ENCODE assay signal across 7 cellular contexts in the genomic region with DNA sequence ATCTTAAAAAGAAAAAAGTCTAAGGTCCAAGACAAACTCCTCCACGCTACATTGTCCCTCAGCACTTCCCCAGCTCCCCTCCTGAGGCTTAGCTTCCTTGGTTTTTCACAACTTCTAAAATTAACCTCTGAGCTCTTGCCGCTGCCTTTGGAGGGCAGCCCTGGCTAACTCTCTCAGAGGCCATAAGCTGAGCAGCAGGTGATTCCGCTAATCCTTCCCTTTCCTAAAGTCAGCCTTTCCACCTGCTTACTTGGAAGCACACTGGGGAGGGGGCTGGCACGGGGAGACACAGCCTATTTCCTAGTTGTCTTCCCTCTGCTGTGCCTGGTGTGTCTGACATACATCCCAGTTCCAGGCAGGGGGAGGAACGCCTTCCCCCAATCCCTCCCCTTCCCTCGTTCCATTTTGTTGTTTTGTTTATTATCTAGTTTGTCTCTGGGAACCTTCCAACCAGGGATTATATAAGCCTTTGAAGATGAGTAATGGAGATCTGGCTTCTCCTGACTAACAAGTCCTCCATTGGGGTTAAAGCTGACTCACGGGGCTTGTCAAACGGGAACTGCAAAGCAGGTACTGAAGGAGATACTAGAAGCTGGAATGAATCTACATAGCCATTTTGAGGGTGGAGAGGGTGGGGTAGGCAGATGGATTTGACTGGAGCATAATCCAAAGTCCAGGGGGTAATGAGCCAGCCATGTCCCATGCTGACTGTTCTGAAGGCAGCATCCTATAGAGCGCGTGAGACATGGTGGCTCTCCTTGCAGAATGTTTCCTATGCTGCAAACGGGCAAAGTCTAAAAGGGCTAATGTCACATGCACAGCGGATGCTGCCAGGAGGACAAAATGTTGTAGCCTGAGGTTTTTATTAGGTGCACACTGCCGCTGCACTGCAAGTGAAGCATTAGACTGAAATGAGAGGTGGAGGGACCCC.
DNase-seq lines count a peak whose midpoint lies in the region; ATAC-seq, FAIRE-seq and TF ChIP-seq lines count a peak whose summit lies in the region.

No MANE protein-coding gene starts in this region.

- no peaks in the 10 kb centered on the region for H3F3A ChIP-seq in GM23338 (replicated peaks; ENCODE audit: low read depth)

- peaks cover 32% of the 10 kb centered on the region; the same call in 1 of the 2 replicates for H4K20me1 ChIP-seq in GM23338 (replicated peaks; ENCODE audit: insufficient read depth)

- TF ChIP-seq CTCF in GM23338 (conservative IDR thresholded peaks at IDR 0.05; ENCODE audit: low read depth in 2 of 2) (peak in 1 of 2 experiments; percentile 12; a peak in 1 of 4 replicates), fibroblast of the aortic adventitia (IDR thresholded peaks at IDR 0.05; ENCODE audit: insufficient read depth, low read length) (no peak)

- DNase-seq in GM23338 (ENCODE audit: low spot score) (no peak), RPMI7951 (ENCODE audit: low read depth) (peak; percentile 78), fibroblast of the aortic adventitia (ENCODE audit: low read depth) (peak; percentile 66), small intestine (peak; percentile 95), iPS-NIHi7 (ENCODE audit: extremely low spot score) (no peak)

- H3K4me3 Mint-ChIP-seq in GM23338 = no peak overlapping the region

- H3K9me2 ChIP-seq in GM23338 (ENCODE audit: insufficient read depth) = 0 out of 2 replicates have a peak, but pooled peaks cover 5% of the 10 kb centered on the region

- 33 to 70% (median 46%) methylated on average over 13 of the region's 13 CpGs for WGBS in small intestine, 3 donors

- H3K27ac ChIP-seq in GM23338 (ENCODE audit: low read depth) = no peak overlapping the region
- H3K27ac ChIP-seq in small intestine (ENCODE audit: low read depth in 1 of 2, low read length in 1 of 2) = peak overlapping the region; percentile 22 to 66

- FAIRE-seq in small intestine (lab: Jason Lieb, UNC) = no peak

- peaks cover 38% of the 10 kb centered on the region for H3K4me1 Mint-ChIP-seq in GM23338

- no peak overlapping the region for H3K4me2 ChIP-seq in GM23338

- H3K36me3 ChIP-seq in GM23338 (ENCODE audit: insufficient read depth) (peaks cover 5% of the 10 kb centered on the region), small intestine (ENCODE audit: control insufficient read depth in 2 of 2, insufficient read depth in 2 of 2, low read length in 2 of 2) (peaks cover 4 to 10% of the 10 kb centered on the region in 2 donors)

- H3K79me2 ChIP-seq in GM23338 (replicated peaks; ENCODE audit: insufficient read depth) = peaks cover 63% of the 10 kb centered on the region

- no peaks in the 10 kb centered on the region for H3K9me3 Mint-ChIP-seq in GM23338

- no peaks in the 10 kb centered on the region for H3K9me3 ChIP-seq in small intestine (ENCODE audit: control insufficient read depth, low read depth)

- H3K36me3 Mint-ChIP-seq in GM23338 (ENCODE audit: low read depth) = peaks cover 36% of the 10 kb centered on the region

- peaks cover 8% of the 10 kb centered on the region for H3K27me3 Mint-ChIP-seq in GM23338 (ENCODE audit: insufficient read depth, low read depth, poor library complexity)

- H3K4me3 ChIP-seq in GM23338 = no peak overlapping the region
- H3K4me3 ChIP-seq in fibroblast of the aortic adventitia (ENCODE audit: low read depth, low read length) = no peak overlapping the region
- no peak overlapping the region for H3K4me3 ChIP-seq in small intestine (ENCODE audit: low read depth in 1 of 2, low read length in 2 of 2)

- no peaks in the 10 kb centered on the region for H3K27me3 ChIP-seq in GM23338 (ENCODE audit: insufficient read depth)
- H3K27me3 ChIP-seq in small intestine (ENCODE audit: control insufficient read depth in 2 of 2, insufficient read depth in 2 of 2, low read length in 2 of 2) = no peaks in the 10 kb centered on the region

- no peaks in the 10 kb centered on the region for H3K4me1 ChIP-seq in GM23338 (ENCODE audit: insufficient read depth)
- H3K4me1 ChIP-seq in small intestine (ENCODE audit: control insufficient read depth in 2 of 2, insufficient read depth in 1 of 2, low read depth in 1 of 2, low read length in 1 of 2) = peaks cover 3 to 17% of the 10 kb centered on the region in 2 donors

- peak overlapping the region; percentile 76 for H3K27ac Mint-ChIP-seq in GM23338

- H2AFZ ChIP-seq in GM23338 = no peak overlapping the region

- ATAC-seq in GM23338 (peak; percentile 70), HG03378 (IDR thresholded peaks at IDR 0.05; ENCODE audit: unreplicated experiment) (no peak)
- no peak for ATAC-seq in activated CD4-positive, CD25-positive, alpha-beta regulatory T cell treated with anti-CD3 and anti-CD28 coated beads, Interleukin-2, amount 50 U/mL, for 24 hours

TF ChIP-seq in GM23338, 12 proteins besides CTCF, POLR2A, EP300 and RAD21:
- TF ChIP-seq POLR2AphosphoS5 (IDR thresholded peaks at IDR 0.05; ENCODE audit: low read depth) = no peak
- no peak for TF ChIP-seq EZH2phosphoT487 (IDR thresholded peaks at IDR 0.05; ENCODE audit: unreplicated experiment)
- TF ChIP-seq ZNF331 (CRISPR knock-in tag; IDR thresholded peaks at IDR 0.05; ENCODE audit: low read depth) = no peak
- TF ChIP-seq ETS1 (IDR thresholded peaks at IDR 0.05) = no peak
- no peak for TF ChIP-seq STAT1 (IDR thresholded peaks at IDR 0.05; ENCODE audit: unreplicated experiment)

Comparison
In these comparisons a context has a peak if more than half of its experiments do, and no peak if none do; other contexts are left out.
1. DNase-seq: peak in RPMI7951 (single experiment), fibroblast of the aortic adventitia (single experiment) and small intestine (single experiment); none in GM23338 (single experiment) and iPS-NIHi7 (single experiment).